ENCODE assay signal across 14 cellular contexts in the genomic region with DNA sequence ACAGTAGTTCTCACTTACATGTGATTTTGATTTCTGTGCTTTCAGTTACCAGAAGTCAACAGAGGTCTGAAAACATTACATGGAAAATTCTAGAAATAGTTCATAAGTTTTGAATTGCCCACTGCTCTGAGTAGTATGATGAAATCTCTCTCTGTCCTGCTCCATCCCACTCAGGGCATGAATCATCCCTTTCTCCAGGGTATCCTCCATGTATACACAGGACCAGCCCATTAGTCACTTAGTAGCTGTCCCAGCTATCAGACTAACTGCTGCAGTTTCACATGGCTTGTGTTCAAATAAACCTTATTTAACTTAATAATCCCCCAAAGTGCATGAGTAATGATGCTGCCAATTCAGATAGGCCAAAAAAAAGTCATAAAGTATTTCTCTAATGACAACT. TPM values are rescaled to one million over a fixed set of nuclear protein-coding genes. Genes with fewer than 3 reads are reported as not detected.
A peak's percentile ranks its signal among the peaks of the same experiment; 100 is the strongest.
DNase-seq lines count a peak whose midpoint lies in the region; ATAC-seq and TF ChIP-seq lines count a peak whose summit lies in the region.
"Had no signal": no experiment of that assay in that cellular context is flagged by ENCODE, and none has a peak within 500 bp of the region (broad histone marks: within the 10 kb centered on the region; RNA-seq: fewer than 3 reads in every experiment).

No MANE protein-coding gene starts in this region.

- H3K4me2 ChIP-seq in fibroblast of lung (ENCODE audit: extremely low read depth, insufficient read depth, low read length) (no peak overlapping the region), osteoblast (ENCODE audit: insufficient read depth, low read length) (no peak overlapping the region)

- no peak overlapping the region for H3K4me3 Mint-ChIP-seq in stimulated activated naive CD8-positive, alpha-beta T cell treated with anti-CD3 and anti-CD28 coated beads, Interleukin-15, amount 100 ng/mL, for 72 hours
- H3K4me3 Mint-ChIP-seq: activated CD4-positive, alpha-beta memory T cell treated with anti-CD3 and anti-CD28 coated beads for 36 hours had no signal

- no peak overlapping the region for H3K27ac Mint-ChIP-seq in stimulated activated naive CD8-positive, alpha-beta T cell treated with anti-CD3 and anti-CD28 coated beads, Interleukin-15, amount 100 ng/mL, for 72 hours
- H3K27ac Mint-ChIP-seq: activated CD4-positive, alpha-beta memory T cell treated with anti-CD3 and anti-CD28 coated beads for 36 hours; activated naive CD4-positive, alpha-beta T cell treated with anti-CD3 and anti-CD28 coated beads, Interleukin-2, amount 50 U/mL, for 72 hours had no signal

- no peak overlapping the region for H3K9ac ChIP-seq in fibroblast of lung (ENCODE audit: insufficient read depth, low read length)

- no peaks in the 10 kb centered on the region for H3K79me2 ChIP-seq in fibroblast of lung (ENCODE audit: control insufficient read depth, insufficient read depth, low read length)
- no peaks in the 10 kb centered on the region for H3K79me2 ChIP-seq in osteoblast (ENCODE audit: insufficient read depth, low read length)

- H3K27ac ChIP-seq in fibroblast of lung (ENCODE audit: insufficient read depth, low read length) (no peak overlapping the region), osteoblast (ENCODE audit: low read depth, low read length) (peak overlapping the region; percentile 6)
- H3K27ac ChIP-seq in effector memory CD4-positive, alpha-beta T cell (ENCODE audit: insufficient read depth, low read length, poor library complexity, severe bottlenecking), result no peak overlapping the region
- H3K27ac ChIP-seq: prostate gland had no signal

- DNase-seq in COLO829 (ENCODE audit: low spot score), result peak; percentile 48
- peak; percentile 61 for DNase-seq in NCI-H460 (ENCODE audit: extremely low read depth, low read depth)
- peak; percentile 92 to 95 for DNase-seq in fibroblast of lung (ENCODE audit: low read depth in 2 of 2)
- DNase-seq in osteoblast (ENCODE audit: insufficient read length, low spot score, missing footprints), result peak; percentile 42
- DNase-seq in effector memory CD4-positive, alpha-beta T cell, result no peak
- no peak for DNase-seq in Ammon's horn (ENCODE audit: low spot score)
- no peak for DNase-seq in NCI-H1694 (lab: John Stamatoyannopoulos, UW)
- DNase-seq in stimulated activated naive CD8-positive, alpha-beta T cell treated with anti-CD3 and anti-CD28 coated beads, Interleukin-15, amount 100 ng/mL, for 72 hours, result no peak
- DNase-seq: activated CD4-positive, alpha-beta memory T cell treated with anti-CD3 and anti-CD28 coated beads for 36 hours; DMS 273 treated with DMSO at 0.1 percent for 48 hours; Kasumi-1 had no signal

- H3K9me3 Mint-ChIP-seq in stimulated activated naive CD8-positive, alpha-beta T cell treated with anti-CD3 and anti-CD28 coated beads, Interleukin-15, amount 100 ng/mL, for 72 hours, result peaks cover 0 to 10% of the 10 kb centered on the region in 2 donors
- H3K9me3 Mint-ChIP-seq: activated CD4-positive, alpha-beta memory T cell treated with anti-CD3 and anti-CD28 coated beads for 36 hours had no signal

- no peak for ATAC-seq in stimulated activated naive CD8-positive, alpha-beta T cell treated with anti-CD3 and anti-CD28 coated beads, Interleukin-15, amount 100 ng/mL, for 72 hours
- ATAC-seq: activated naive CD4-positive, alpha-beta T cell treated with anti-CD3 and anti-CD28 coated beads, Interleukin-2, amount 50 U/mL, for 72 hours had no signal

- no peak overlapping the region for H2AFZ ChIP-seq in fibroblast of lung (ENCODE audit: low read length)
- H2AFZ ChIP-seq in osteoblast (ENCODE audit: low read length), result no peak overlapping the region

- no peaks in the 10 kb centered on the region for H4K20me1 ChIP-seq in fibroblast of lung (ENCODE audit: control insufficient read depth, extremely low read depth, insufficient read depth, low read length)
- no peaks in the 10 kb centered on the region for H4K20me1 ChIP-seq in osteoblast (ENCODE audit: insufficient read depth, low read length)

- H3K4me1 ChIP-seq in fibroblast of lung (ENCODE audit: control insufficient read depth, extremely low read depth, insufficient read depth, low read length) (no peaks in the 10 kb centered on the region), osteoblast (ENCODE audit: insufficient read depth, low read length) (no peaks in the 10 kb centered on the region)
- H3K4me1 ChIP-seq in effector memory CD4-positive, alpha-beta T cell (ENCODE audit: control insufficient read depth, insufficient read depth, low read length, poor library complexity, severe bottlenecking), result no peaks in the 10 kb centered on the region
- H3K4me1 ChIP-seq: prostate gland had no signal

- H3K27me3 Mint-ChIP-seq in stimulated activated naive CD8-positive, alpha-beta T cell treated with anti-CD3 and anti-CD28 coated beads, Interleukin-15, amount 100 ng/mL, for 72 hours, result no peaks in the 10 kb centered on the region
- H3K27me3 Mint-ChIP-seq: activated CD4-positive, alpha-beta memory T cell treated with anti-CD3 and anti-CD28 coated beads for 36 hours had no signal

- no peak for TF ChIP-seq CTCF in fibroblast of lung (conservative IDR thresholded peaks at IDR 0.05 in 1 of 2, IDR thresholded peaks at IDR 0.05 in 1 of 2; ENCODE audit: low read depth in 1 of 2, low read length in 2 of 2)
- no peak for TF ChIP-seq CTCF in osteoblast (IDR thresholded peaks at IDR 0.05; ENCODE audit: extremely low read depth, low read depth, low read length)

- no peaks in the 10 kb centered on the region for H3K9me3 ChIP-seq in fibroblast of lung (ENCODE audit: control insufficient read depth, insufficient read depth, low read depth, low read length)
- no peaks in the 10 kb centered on the region for H3K9me3 ChIP-seq in osteoblast (ENCODE audit: low read depth, low read length)
- H3K9me3 ChIP-seq in effector memory CD4-positive, alpha-beta T cell (ENCODE audit: control insufficient read depth, low read length), result no peaks in the 10 kb centered on the region
- H3K9me3 ChIP-seq: prostate gland had no signal

- H3K4me1 Mint-ChIP-seq in stimulated activated naive CD8-positive, alpha-beta T cell treated with anti-CD3 and anti-CD28 coated beads, Interleukin-15, amount 100 ng/mL, for 72 hours, result no peaks in the 10 kb centered on the region

- H3K4me3 ChIP-seq in fibroblast of lung (replicated peaks in 1 of 4; ENCODE audit: control extremely low read depth in 1 of 4, insufficient read depth in 1 of 4, low read depth in 3 of 4, low read length in 4 of 4) (no peak overlapping the region), osteoblast (ENCODE audit: insufficient read depth, low read length) (no peak overlapping the region)
- no peak overlapping the region for H3K4me3 ChIP-seq in effector memory CD4-positive, alpha-beta T cell (ENCODE audit: insufficient read depth, low read depth, low read length, poor library complexity, severe bottlenecking)
- H3K4me3 ChIP-seq: prostate gland had no signal

- H3K36me3 ChIP-seq in fibroblast of lung (ENCODE audit: control insufficient read depth, insufficient read depth, low read length) (no peaks in the 10 kb centered on the region), osteoblast (ENCODE audit: insufficient read depth, low read length) (no peaks in the 10 kb centered on the region)
- no peaks in the 10 kb centered on the region for H3K36me3 ChIP-seq in effector memory CD4-positive, alpha-beta T cell (ENCODE audit: control insufficient read depth, insufficient read depth, low read length)
- H3K36me3 ChIP-seq: prostate gland had no signal

- H3K27me3 ChIP-seq in fibroblast of lung (ENCODE audit: control insufficient read depth, insufficient read depth, low read length) (no peaks in the 10 kb centered on the region), osteoblast (ENCODE audit: insufficient read depth, low read length) (no peaks in the 10 kb centered on the region)
- no peaks in the 10 kb centered on the region for H3K27me3 ChIP-seq in effector memory CD4-positive, alpha-beta T cell (replicated peaks; ENCODE audit: control insufficient read depth, insufficient read depth, low read length, poor library complexity, severe bottlenecking)

RNA-seq across cellular contexts. Expression of gene EPHA3, which starts 38.6 kb away (rescaled TPM):
- 7.2 and 7.8 TPM in 2 replicates for total RNA-seq in NCI-H460 (2014; rRNA removed; shearing (Covaris generic))
- 5.1 and 9.1 TPM in 2 replicates for polyA plus RNA-seq in NCI-H460 (2014; cell fraction: nucleus; rRNA removed)
- 0.26 and 0.99 TPM in 2 replicates for total RNA-seq in fibroblast of lung
- 0.09 and 0.23 TPM in 2 replicates for polyA plus RNA-seq in fibroblast of lung
- polyA plus RNA-seq in fibroblast of lung (2012), result 0.07 and 0.12 TPM in 2 replicates
- polyA minus RNA-seq in fibroblast of lung (ENCODE audit: low replicate concordance), result 0.59 TPM in 1 of 2 replicates, not detected in the other
- total RNA-seq in osteoblast, result 10.9 and 12.7 TPM in 2 replicates
- total RNA-seq: activated CD4-positive, alpha-beta memory T cell treated with anti-CD3 and anti-CD28 coated beads for 36 hours; lung microvascular endothelial cell had no signal

Comparison
In these comparisons a context has a peak if more than half of its experiments do, and no peak if none do; other contexts are left out.
1. DNase-seq: peak in COLO829 (single experiment), NCI-H460 (single experiment), fibroblast of lung (2 of 2) and osteoblast (single experiment); none in effector memory CD4-positive, alpha-beta T cell (0 of 3), Ammon's horn (single experiment), NCI-H1694 (single experiment) and stimulated activated naive CD8-positive, alpha-beta T cell treated with anti-CD3 and anti-CD28 coated beads, Interleukin-15, amount 100 ng/mL, for 72 hours (0 of 2).